In genomic region chr22:23240639-23241389, GRCh38 we compare ENCODE assay signal across 8 cellular contexts.
DNase-seq lines count a peak whose midpoint lies in the region; ATAC-seq, FAIRE-seq and TF ChIP-seq lines count a peak whose summit lies in the region.

No MANE protein-coding gene starts in this region.

- H3K4me1 Mint-ChIP-seq in activated CD4-positive, alpha-beta memory T cell treated with anti-CD3 and anti-CD28 coated beads for 36 hours (ENCODE audit: low read depth), result peaks cover 96% of the 10 kb centered on the region
- H3K4me1 Mint-ChIP-seq in immature natural killer cell, result peaks cover 95 to 98% of the 10 kb centered on the region in 2 donors

- no peak overlapping the region for H3K4me3 Mint-ChIP-seq in activated CD4-positive, alpha-beta memory T cell treated with anti-CD3 and anti-CD28 coated beads for 36 hours
- H3K4me3 Mint-ChIP-seq in immature natural killer cell, result peak overlapping the region in 3 of 5 donors; percentile 19 to 63 (median 44)

- no peaks in the 10 kb centered on the region for H3K9me3 Mint-ChIP-seq in activated CD4-positive, alpha-beta memory T cell treated with anti-CD3 and anti-CD28 coated beads for 36 hours
- no peaks in the 10 kb centered on the region for H3K9me3 Mint-ChIP-seq in immature natural killer cell

- 85% methylated on average over 8 of the region's 13 CpGs for WGBS in A549 (ENCODE audit: missing lambda C conversion rate)
- 87 to 92% methylated on average over 12 to 13 of the region's 13 CpGs for WGBS in GM23248 (ENCODE audit: low coverage in 1 of 2, low lambda C conversion rate in 2 of 2, missing lambda C conversion rate in 2 of 2), 2 experiments

- peaks cover 90% of the 10 kb centered on the region for H3K79me2 ChIP-seq in GM23248 (ENCODE audit: insufficient read depth)

- TF ChIP-seq RAD21 in A549 (conservative IDR thresholded peaks at IDR 0.05 in 1 of 2, IDR thresholded peaks at IDR 0.05 in 1 of 2), result 0 out of 5 replicates have a peak, but pooled peaks of 1 of the 2 experiments have one; percentile 9

- FAIRE-seq in A549 (lab: Jason Lieb, UNC), result no peak

- DNase-seq in A549 (ENCODE audit: low read depth in 1 of 2, low spot score in 1 of 2) (peak; percentile 7 to 14), GM23248 (peak; percentile 24), immature natural killer cell (no peak), NCI-H510A (lab: John Stamatoyannopoulos, UW) (no peak)
- peak; percentile 72 for DNase-seq in activated CD4-positive, alpha-beta memory T cell treated with anti-CD3 and anti-CD28 coated beads for 36 hours

- H3K36me3 ChIP-seq in GM23248 (ENCODE audit: low read depth), result no peaks in the 10 kb centered on the region

- in situ Hi-C loops in GM23248 (cut with MboI), result no loop called here

- no peak for TF ChIP-seq POLR2A in A549 (IDR thresholded peaks at IDR 0.05; ENCODE audit: low read length)

- intact Hi-C loops in activated CD4-positive, alpha-beta memory T cell treated with anti-CD3 and anti-CD28 coated beads for 36 hours (cut with micrococcal nuclease), result loop anchor here (5.0 kb wide), 1 partner anchor 41 kb away; no protein-coding TSS in a partner anchor

- H3K27ac Mint-ChIP-seq in activated CD4-positive, alpha-beta memory T cell treated with anti-CD3 and anti-CD28 coated beads for 36 hours, result peak overlapping the region; percentile 72
- H3K27ac Mint-ChIP-seq in immature natural killer cell, result peak overlapping the region; percentile 33 to 89 (median 74)

- no peak overlapping the region for H3K4me3 ChIP-seq in A549
- no peak overlapping the region for H3K4me3 ChIP-seq in GM23248

- H3K4me1 ChIP-seq in A549 (no peaks in the 10 kb centered on the region), GM23248 (ENCODE audit: insufficient read depth) (peaks cover 17% of the 10 kb centered on the region)

- H2AFZ ChIP-seq in GM23248, result no peak overlapping the region

- peak; percentile 68 to 71; a peak in 4 of 6 replicates for ATAC-seq in A549
- ATAC-seq in HG02870 (IDR thresholded peaks at IDR 0.05; ENCODE audit: unreplicated experiment), result no peak
- no peak for ATAC-seq in GM18502 (IDR thresholded peaks at IDR 0.05; ENCODE audit: poor library complexity, unreplicated experiment)
- no peak for ATAC-seq in HG03045 (IDR thresholded peaks at IDR 0.05; ENCODE audit: unreplicated experiment)

- peaks cover 3% of the 10 kb centered on the region for H3K36me3 Mint-ChIP-seq in activated CD4-positive, alpha-beta memory T cell treated with anti-CD3 and anti-CD28 coated beads for 36 hours
- peaks cover 0 to 4% (median 0%) of the 10 kb centered on the region in 3 donors for H3K36me3 Mint-ChIP-seq in immature natural killer cell

- 0 out of 2 replicates have a peak, but pooled peaks cover under 1% of the 10 kb centered on the region for H3F3A ChIP-seq in GM23248 (ENCODE audit: insufficient read depth)

- POLR2A ChIA-PET in A549 (lab: Yijun Ruan, JAX), result interaction anchor here (0.7 kb wide), 1 partner anchor 500 kb away, joined by 5 read pairs; no protein-coding TSS in a partner anchor
- POLR2A ChIA-PET in activated CD4-positive, alpha-beta memory T cell treated with anti-CD3 and anti-CD28 coated beads for 36 hours (lab: Charles Lee), result interaction anchor here (0.7 to 3.1 kb wide), 2 partner anchors 38 to 59 kb away, joined by 4 to 18 read pairs; partner anchors contain the start of gene BCR

- H3K9ac ChIP-seq in GM23248, result no peak overlapping the region

- H3K27me3 ChIP-seq in GM23248 (replicated peaks; ENCODE audit: insufficient read depth), result no peaks in the 10 kb centered on the region

- H3K27ac ChIP-seq in A549, result no peak overlapping the region
- H3K27ac ChIP-seq in GM23248, result no peak overlapping the region

- no peaks in the 10 kb centered on the region for H4K20me1 ChIP-seq in GM23248 (ENCODE audit: insufficient read depth)

- H3K4me2 ChIP-seq in A549 (no peak overlapping the region), GM23248 (ENCODE audit: unreplicated experiment) (no peak overlapping the region)

- no peaks in the 10 kb centered on the region for H3K27me3 Mint-ChIP-seq in activated CD4-positive, alpha-beta memory T cell treated with anti-CD3 and anti-CD28 coated beads for 36 hours
- H3K27me3 Mint-ChIP-seq in immature natural killer cell (ENCODE audit: low read depth in 3 of 3), result peaks cover 4 to 17% (median 4%) of the 10 kb centered on the region in 3 donors

- no peak for TF ChIP-seq EP300 in A549 (IDR thresholded peaks at IDR 0.05)

- no peak; the same call in 2 of the 3 replicates for TF ChIP-seq CTCF in A549 (IDR thresholded peaks at IDR 0.05)

- H3K9me3 ChIP-seq in A549 (no peaks in the 10 kb centered on the region), GM23248 (ENCODE audit: low read depth) (no peaks in the 10 kb centered on the region)

- CTCF ChIA-PET in A549 (lab: Yijun Ruan, JAX), result interaction anchor here (0.8 kb wide), 1 partner anchor 59 kb away, joined by 3 read pairs; no protein-coding TSS in a partner anchor
- CTCF ChIA-PET in activated CD4-positive, alpha-beta memory T cell treated with anti-CD3 and anti-CD28 coated beads for 36 hours (lab: Charles Lee), result interaction anchor here (3.0 kb wide), 1 partner anchor 62 kb away, joined by 14 read pairs; no protein-coding TSS in a partner anchor

- no peaks in the 10 kb centered on the region for H3K9me2 ChIP-seq in GM23248 (ENCODE audit: insufficient read depth)

TF ChIP-seq in A549, 52 proteins besides CTCF, POLR2A, EP300 and RAD21:
- TF ChIP-seq NR3C1 (IDR thresholded peaks at IDR 0.05), result no peak
- TF ChIP-seq KDM1A (IDR thresholded peaks at IDR 0.05; ENCODE audit: low read depth), result no peak
- TF ChIP-seq BCL3 (IDR thresholded peaks at IDR 0.05), result no peak
- TF ChIP-seq CBX2 (IDR thresholded peaks at IDR 0.05; ENCODE audit: borderline replicate concordance, low read depth), result no peak
- no peak for TF ChIP-seq EHF (CRISPR knock-in tag; IDR thresholded peaks at IDR 0.05)
- TF ChIP-seq FOXS1 (CRISPR knock-in tag; IDR thresholded peaks at IDR 0.05), result no peak
- no peak for TF ChIP-seq CBX8 (IDR thresholded peaks at IDR 0.05)
- TF ChIP-seq ELK1 (IDR thresholded peaks at IDR 0.05; ENCODE audit: low read depth, low read length), result no peak
- no peak for TF ChIP-seq POLR2AphosphoS2 (conservative IDR thresholded peaks at IDR 0.05; ENCODE audit: low read length)
- TF ChIP-seq HDAC2 (IDR thresholded peaks at IDR 0.05), result no peak
- TF ChIP-seq RFX5 (IDR thresholded peaks at IDR 0.05), result no peak
- no peak for TF ChIP-seq MAZ (IDR thresholded peaks at IDR 0.05; ENCODE audit: borderline replicate concordance, low read depth, low read length)
- no peak for TF ChIP-seq EHMT2 (IDR thresholded peaks at IDR 0.05; ENCODE audit: low read depth)
- no peak for TF ChIP-seq SMC3 (IDR thresholded peaks at IDR 0.05)
- no peak for TF ChIP-seq GATA3 (IDR thresholded peaks at IDR 0.05; ENCODE audit: borderline replicate concordance)
- no peak for TF ChIP-seq ATOH8 (CRISPR knock-in tag; IDR thresholded peaks at IDR 0.05; ENCODE audit: low read depth)
- TF ChIP-seq PBX3 (IDR thresholded peaks at IDR 0.05), result no peak

Comparison
In these comparisons a context has a peak if more than half of its experiments do, and no peak if none do; other contexts are left out.
1. ATAC-seq: peak in A549 (2 of 2); none in HG02870 (single experiment), GM18502 (single experiment) and HG03045 (single experiment).
2. DNase-seq: peak in A549 (2 of 2), GM23248 (single experiment) and activated CD4-positive, alpha-beta memory T cell treated with anti-CD3 and anti-CD28 coated beads for 36 hours (single experiment); none in immature natural killer cell (0 of 3) and NCI-H510A (single experiment).